ENCODE assay signal across 9 cellular contexts in genomic region chr12:124715121-124715990, GRCh38.
A peak's percentile ranks its signal among the peaks of the same experiment; 100 is the strongest.
DNase-seq lines count a peak whose midpoint lies in the region; FAIRE-seq and TF ChIP-seq lines count a peak whose summit lies in the region.
"Had no signal": no experiment of that assay in that cellular context is flagged by ENCODE, and none has a peak within 500 bp of the region (broad histone marks: within the 10 kb centered on the region; RNA-seq: fewer than 3 reads in every experiment).

No MANE protein-coding gene starts in this region.

- no peak overlapping the region for H2AFZ ChIP-seq in H9 (ENCODE audit: low read length)
- no peak overlapping the region for H2AFZ ChIP-seq in trophoblast cell (ENCODE audit: insufficient read depth, low read length, poor library complexity)

- no peak overlapping the region for H2BK12ac ChIP-seq in H9 (ENCODE audit: insufficient read length, low read depth, low read length)
- H2BK12ac ChIP-seq in trophoblast cell (ENCODE audit: low read length), result no peak overlapping the region

- H3K27ac ChIP-seq in H9 (ENCODE audit: insufficient read length, low read depth, low read length) (no peak overlapping the region), trophoblast cell (ENCODE audit: low read depth, low read length) (no peak overlapping the region)

- H4K12ac ChIP-seq in trophoblast cell (ENCODE audit: low read depth, low read length), result no peak overlapping the region

- H3T11ph ChIP-seq in H9 (ENCODE audit: low read length), result no peak overlapping the region

- peaks cover 9 to 11% of the 10 kb centered on the region in 2 experiments for H3K4me1 Mint-ChIP-seq in H9

- no peak overlapping the region for H3K4ac ChIP-seq in H9 (ENCODE audit: low read depth, low read length)
- H3K4ac ChIP-seq in trophoblast cell (ENCODE audit: low read depth, low read length), result no peak overlapping the region

- no peak overlapping the region for H2BK5ac ChIP-seq in H9 (ENCODE audit: insufficient read length, low read length)
- H2BK5ac ChIP-seq in trophoblast cell (ENCODE audit: low read depth, low read length, poor library complexity), result no peak overlapping the region

- no peaks in the 10 kb centered on the region for H3K23me2 ChIP-seq in H9 (ENCODE audit: insufficient read length, low read depth, low read length, poor library complexity, severe bottlenecking)

- H3K36me3 ChIP-seq in bronchial epithelial cell (ENCODE audit: control insufficient read depth, insufficient read depth, low read length) (no peaks in the 10 kb centered on the region), trophoblast cell (ENCODE audit: control insufficient read depth in 1 of 2, insufficient read depth in 2 of 2, low read length in 2 of 2) (no peaks in the 10 kb centered on the region)

- no peak overlapping the region for H2BK15ac ChIP-seq in H9 (ENCODE audit: low read depth, low read length)

- TF ChIP-seq CTCF in H9 (conservative IDR thresholded peaks at IDR 0.05) (no peak), bronchial epithelial cell (IDR thresholded peaks at IDR 0.05; ENCODE audit: insufficient read depth, low read length, severe bottlenecking) (no peak)

- H3K36me3 Mint-ChIP-seq in H9 (ENCODE audit: insufficient read depth in 1 of 3, low read depth in 3 of 3), result no peaks in the 10 kb centered on the region

- H3K4me2 ChIP-seq in H9 (ENCODE audit: insufficient read depth, insufficient read length, low read length), result no peak overlapping the region
- no peak overlapping the region for H3K4me2 ChIP-seq in trophoblast cell (ENCODE audit: low read length)

- no peak overlapping the region for H3K23ac ChIP-seq in H9 (ENCODE audit: insufficient read length, low read depth, low read length)
- no peak overlapping the region for H3K23ac ChIP-seq in trophoblast cell (ENCODE audit: low read length)

- H4K8ac ChIP-seq in H9 (replicated peaks; ENCODE audit: insufficient read length, low read depth, low read length) (no peak overlapping the region), trophoblast cell (ENCODE audit: low read depth, low read length) (no peak overlapping the region)

- H3K56ac ChIP-seq in H9 (ENCODE audit: insufficient read length, low read depth, low read length), result no peak overlapping the region

- H3K18ac ChIP-seq in H9 (ENCODE audit: insufficient read length, low read depth, low read length) (no peak overlapping the region), trophoblast cell (ENCODE audit: low read length) (no peak overlapping the region)

- DNase-seq in H9, result no peak
- DNase-seq in NCI-H345 (lab: John Stamatoyannopoulos, UW), result peak; percentile 64
- DNase-seq in bronchial epithelial cell (ENCODE audit: low read depth), result peak; percentile 67
- peak; percentile 75 to 80 for DNase-seq in trophoblast cell
- DNase-seq in ureter (ENCODE audit: low spot score), result no peak
- no peak for DNase-seq in NCI-H1048 (lab: John Stamatoyannopoulos, UW)
- DNase-seq in NCI-H1105 (lab: John Stamatoyannopoulos, UW), result no peak
- DNase-seq: activated naive CD4-positive, alpha-beta T cell treated with Interleukin-2 at 50 U/mL for 16 hours; NCI-H1694 treated with DMSO at 0.1 percent for 48 hours had no signal

- H2AK5ac ChIP-seq in H9 (ENCODE audit: insufficient read length, low read length), result no peak overlapping the region
- H2AK5ac ChIP-seq in trophoblast cell (ENCODE audit: low read length), result no peak overlapping the region

- H3K27me3 ChIP-seq in H9 (ENCODE audit: insufficient read depth, low read length) (no peaks in the 10 kb centered on the region), bronchial epithelial cell (ENCODE audit: control insufficient read depth, insufficient read depth, low read length) (peaks cover 1% of the 10 kb centered on the region), trophoblast cell (ENCODE audit: insufficient read depth, low read length) (no peaks in the 10 kb centered on the region)

- no peaks in the 10 kb centered on the region for H4K20me1 ChIP-seq in H9 (ENCODE audit: control insufficient read depth, insufficient read depth, insufficient read length)

- no peak overlapping the region for H4K91ac ChIP-seq in H9 (ENCODE audit: insufficient read length, low read depth, low read length)
- no peak overlapping the region for H4K91ac ChIP-seq in trophoblast cell (ENCODE audit: low read depth, low read length)

- H3K9ac ChIP-seq in H9 (ENCODE audit: extremely low read depth, insufficient read length, low read length), result no peak overlapping the region
- H3K9ac ChIP-seq in trophoblast cell (ENCODE audit: low read length), result no peak overlapping the region

- H3K27ac Mint-ChIP-seq in H9, result no peak overlapping the region; a peak in 1 of 7 replicates

- WGBS in H9 (ENCODE audit: extremely low coverage, insufficient read length, low lambda C conversion rate), result no CpG with 5 or more reads among the region's 15 CpGs
- WGBS in trophoblast cell (ENCODE audit: extremely low coverage, insufficient coverage, insufficient read length), result no CpG with 5 or more reads among the region's 15 CpGs

- no peak overlapping the region for H3K4me3 Mint-ChIP-seq in H9

- H3K79me2 ChIP-seq in H9 (ENCODE audit: insufficient read depth, low read length) (no peaks in the 10 kb centered on the region), trophoblast cell (ENCODE audit: control insufficient read depth, insufficient read depth, low read length, poor library complexity) (no peaks in the 10 kb centered on the region)

- H3K79me1 ChIP-seq in H9 (ENCODE audit: insufficient read depth, low read depth, low read length, poor library complexity, severe bottlenecking), result no peaks in the 10 kb centered on the region
- no peaks in the 10 kb centered on the region for H3K79me1 ChIP-seq in trophoblast cell (ENCODE audit: low read length)

- H4K5ac ChIP-seq in H9 (ENCODE audit: insufficient read length, low read depth, low read length), result no peak overlapping the region

- H3K4me3 ChIP-seq in bronchial epithelial cell (ENCODE audit: low read depth, low read length) (no peak overlapping the region), trophoblast cell (ENCODE audit: low read depth, low read length) (no peak overlapping the region)

- H3K4me1 ChIP-seq in H9 (ENCODE audit: insufficient read depth, low read length) (no peaks in the 10 kb centered on the region), trophoblast cell (ENCODE audit: control insufficient read depth in 1 of 2, insufficient read depth in 2 of 2, low read length in 2 of 2) (peaks cover 5 to 11% of the 10 kb centered on the region in 2 experiments)

- H3K27me3 Mint-ChIP-seq in H9 (ENCODE audit: low read depth), result peaks cover 6% of the 10 kb centered on the region

- H3K9me3 ChIP-seq in H9 (ENCODE audit: control insufficient read depth, low read depth, low read length) (no peaks in the 10 kb centered on the region), trophoblast cell (ENCODE audit: insufficient read depth, low read depth, low read length) (peaks cover 2% of the 10 kb centered on the region)

- H3K14ac ChIP-seq in H9 (ENCODE audit: insufficient read depth, low read length), result peak overlapping the region; percentile 1; the same call in 1 of the 2 replicates
- H3K14ac ChIP-seq in trophoblast cell (ENCODE audit: low read length), result no peak overlapping the region

- H2BK120ac ChIP-seq in H9 (ENCODE audit: low read depth, low read length, poor library complexity, severe bottlenecking) (no peak overlapping the region), trophoblast cell (ENCODE audit: insufficient read depth, low read length, poor library complexity) (no peak overlapping the region)

- no peak overlapping the region for H2BK20ac ChIP-seq in H9 (ENCODE audit: low read depth, low read length, poor library complexity, severe bottlenecking)

- H3K9me3 Mint-ChIP-seq in H9, result no peaks in the 10 kb centered on the region

- peak; percentile 75 for FAIRE-seq in bronchial epithelial cell (lab: Jason Lieb, UNC)

Comparison
In these comparisons a context has a peak if more than half of its experiments do, and no peak if none do; other contexts are left out.
1. DNase-seq: peak in NCI-H345 (single experiment), bronchial epithelial cell (single experiment) and trophoblast cell (2 of 2); none in H9 (single experiment), ureter (single experiment), NCI-H1048 (single experiment) and NCI-H1105 (single experiment).